Comparison of ENCODE assay signal across 1 cellular context in genomic region chr5:65969539-65970393, GRCh38.
TF ChIP-seq lines count a peak whose summit lies in the region.

No MANE protein-coding gene starts in this region.

TF ChIP-seq in SK-N-SH treated with all-trans-retinoic acid at 6 μM for 48 hours, 23 proteins besides CTCF, POLR2A, EP300 and RAD21 (continued from another document):
- TF ChIP-seq, protein P1, sequence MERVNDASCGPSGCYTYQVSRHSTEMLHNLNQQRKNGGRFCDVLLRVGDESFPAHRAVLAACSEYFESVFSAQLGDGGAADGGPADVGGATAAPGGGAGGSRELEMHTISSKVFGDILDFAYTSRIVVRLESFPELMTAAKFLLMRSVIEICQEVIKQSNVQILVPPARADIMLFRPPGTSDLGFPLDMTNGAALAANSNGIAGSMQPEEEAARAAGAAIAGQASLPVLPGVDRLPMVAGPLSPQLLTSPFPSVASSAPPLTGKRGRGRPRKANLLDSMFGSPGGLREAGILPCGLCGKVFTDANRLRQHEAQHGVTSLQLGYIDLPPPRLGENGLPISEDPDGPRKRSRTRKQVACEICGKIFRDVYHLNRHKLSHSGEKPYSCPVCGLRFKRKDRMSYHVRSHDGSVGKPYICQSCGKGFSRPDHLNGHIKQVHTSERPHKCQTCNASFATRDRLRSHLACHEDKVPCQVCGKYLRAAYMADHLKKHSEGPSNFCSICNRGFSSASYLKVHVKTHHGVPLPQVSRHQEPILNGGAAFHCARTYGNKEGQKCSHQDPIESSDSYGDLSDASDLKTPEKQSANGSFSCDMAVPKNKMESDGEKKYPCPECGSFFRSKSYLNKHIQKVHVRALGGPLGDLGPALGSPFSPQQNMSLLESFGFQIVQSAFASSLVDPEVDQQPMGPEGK (CRISPR knock-in tag; IDR thresholded peaks at IDR 0.05; ENCODE audit: borderline replicate concordance), result no peak
- TF ChIP-seq ZFP30 (CRISPR knock-in tag; IDR thresholded peaks at IDR 0.05) (no peak), TOX (CRISPR knock-in tag; IDR thresholded peaks at IDR 0.05; ENCODE audit: borderline replicate concordance) (no peak), ZFP3 (CRISPR knock-in tag; IDR thresholded peaks at IDR 0.05) (no peak), TCF4 (CRISPR knock-in tag; IDR thresholded peaks at IDR 0.05; ENCODE audit: borderline replicate concordance) (no peak), BACH2 (CRISPR knock-in tag; IDR thresholded peaks at IDR 0.05; ENCODE audit: borderline replicate concordance) (no peak), PPARA (CRISPR knock-in tag; IDR thresholded peaks at IDR 0.05; ENCODE audit: borderline replicate concordance) (no peak), ISL1 (CRISPR knock-in tag; IDR thresholded peaks at IDR 0.05) (no peak), ZNF8 (CRISPR knock-in tag; IDR thresholded peaks at IDR 0.05) (no peak), CSRNP3 (CRISPR knock-in tag; IDR thresholded peaks at IDR 0.05) (no peak)
TF ChIP-seq in SK-N-SH treated with all-trans-retinoic acid at 6 μM for 48 hours: peak in this region for 0.
